8 cellular contexts compared by ENCODE assay signal in the genomic region with DNA sequence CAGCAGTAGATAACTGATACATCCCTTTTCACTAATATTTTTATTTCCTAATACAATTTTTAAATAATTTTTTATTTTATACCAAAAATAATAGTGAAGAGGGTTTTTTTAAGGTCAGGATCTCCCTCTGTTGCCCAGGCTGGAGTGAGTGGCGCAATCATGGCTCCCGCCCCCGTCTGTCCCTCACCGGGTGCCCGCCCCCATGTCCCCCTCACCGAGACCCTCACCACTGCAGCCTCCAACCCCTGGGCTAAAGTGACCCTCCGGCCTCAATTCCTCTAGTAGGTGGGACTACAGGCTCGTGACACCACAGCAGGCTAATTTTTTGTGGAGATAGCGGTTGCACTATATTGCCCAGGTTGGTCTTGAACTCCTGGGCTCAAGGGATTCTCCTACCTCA. TPM values are rescaled to one million over a fixed set of nuclear protein-coding genes. Genes with fewer than 3 reads are reported as not detected.
A peak's percentile ranks its signal among the peaks of the same experiment; 100 is the strongest.
DNase-seq lines count a peak whose midpoint lies in the region; ATAC-seq, FAIRE-seq and TF ChIP-seq lines count a peak whose summit lies in the region.

No MANE protein-coding gene starts in this region.

- no peak for DNase-seq in activated T-cell treated with anti-CD3 and anti-CD28 coated beads, Interleukin-2, amount 50 U/mL, for 4 hours
- no peak for DNase-seq in activated T-cell treated with anti-CD3 and anti-CD28 coated beads for 4 hours
- DNase-seq in MCF 10A (ENCODE audit: unreplicated experiment), result no peak
- DNase-seq in mesenchymal stem cell, result no peak
- DNase-seq in tibial nerve (ENCODE audit: low spot score in 2 of 2), result no peak
- no peak for DNase-seq in urothelium cell line (ENCODE audit: low spot score)
- DNase-seq in anterior cingulate cortex (lab: John Stamatoyannopoulos, UW), result no peak
- DNase-seq in dedifferentiated amniotic fluid mesenchymal stem cell (ENCODE audit: extremely low spot score), result no peak

- H2AFZ ChIP-seq in mesenchymal stem cell (ENCODE audit: low read depth, low read length), result peak overlapping the region; percentile 8

- peak overlapping the region; percentile 100 for H3K27ac ChIP-seq in mesenchymal stem cell (ENCODE audit: low read length, poor library complexity, severe bottlenecking)
- peak overlapping the region; percentile 92 to 99 (median 96) for H3K27ac ChIP-seq in tibial nerve

- peak overlapping the region; percentile 62 for H4K91ac ChIP-seq in mesenchymal stem cell (ENCODE audit: low read length)

- peak overlapping the region; percentile 31 for H2BK15ac ChIP-seq in mesenchymal stem cell (ENCODE audit: low read depth, poor library complexity, severe bottlenecking)

- H3K4me3 ChIP-seq in mesenchymal stem cell (ENCODE audit: insufficient read depth in 1 of 2, low read depth in 1 of 2, low read length in 2 of 2) (peak overlapping the region in 1 of 2 experiments; percentile 86), tibial nerve (peak overlapping the region; percentile 52 to 67 (median 60))

- POLR2A ChIA-PET in MCF 10A (lab: Yijun Ruan, JAX), result no interaction called here

- H3K4me1 Mint-ChIP-seq in activated T-cell treated with anti-CD3 and anti-CD28 coated beads, Interleukin-2, amount 50 U/mL, for 4 hours (ENCODE audit: low read depth), result peaks cover 19% of the 10 kb centered on the region
- peaks cover 16% of the 10 kb centered on the region for H3K4me1 Mint-ChIP-seq in MCF 10A (ENCODE audit: insufficient read depth, unreplicated experiment)

- H3K4me2 ChIP-seq in mesenchymal stem cell (ENCODE audit: low read length, poor library complexity, severe bottlenecking), result no peak overlapping the region

- CTCF ChIA-PET in MCF 10A (lab: Yijun Ruan, JAX), result interaction anchor here (0.7 kb wide), 2 partner anchors 200 to 1169 kb away, joined by 3 to 4 read pairs; no protein-coding TSS in a partner anchor

- H2BK120ac ChIP-seq in mesenchymal stem cell (ENCODE audit: low read depth, low read length), result no peak overlapping the region

- no peaks in the 10 kb centered on the region for H3K27me3 ChIP-seq in mesenchymal stem cell (ENCODE audit: control insufficient read depth in 1 of 2, insufficient read depth in 1 of 2, low read length in 2 of 2)
- H3K27me3 ChIP-seq in tibial nerve, result no peaks in the 10 kb centered on the region

- no peak for ATAC-seq in activated T-cell treated with anti-CD3 and anti-CD28 coated beads, Interleukin-2, amount 50 U/mL, for 4 hours

- TF ChIP-seq CTCF in MCF 10A (IDR thresholded peaks at IDR 0.05; ENCODE audit: unreplicated experiment), result no peak
- no peak for TF ChIP-seq CTCF in tibial nerve (IDR thresholded peaks at IDR 0.05)

- no TSS peak for BruUV-seq in MCF 10A (replicated peaks; lab: Mats Ljungman, UMichigan)

- no peaks in the 10 kb centered on the region for H3K27me3 Mint-ChIP-seq in activated T-cell treated with anti-CD3 and anti-CD28 coated beads, Interleukin-2, amount 50 U/mL, for 4 hours (ENCODE audit: low read depth)
- H3K27me3 Mint-ChIP-seq in MCF 10A (ENCODE audit: insufficient read depth, unreplicated experiment), result no peaks in the 10 kb centered on the region

- TF ChIP-seq EP300 in tibial nerve (IDR thresholded peaks at IDR 0.05), result no peak

- H3K4me1 ChIP-seq in mesenchymal stem cell (ENCODE audit: control insufficient read depth, insufficient read depth, low read depth, low read length), result peaks cover 18% of the 10 kb centered on the region
- H3K4me1 ChIP-seq in tibial nerve, result peaks cover 0 to 29% (median 6%) of the 10 kb centered on the region in 4 donors

- 66% methylated on average over 9 of the region's 9 CpGs for WGBS in mesenchymal stem cell
- 39 to 43% methylated on average over 9 of the region's 9 CpGs for WGBS in tibial nerve, 2 donors

- H3K36me3 ChIP-seq in mesenchymal stem cell (ENCODE audit: control insufficient read depth in 1 of 2, insufficient read depth in 2 of 2, low read depth in 1 of 2, low read length in 2 of 2) (peaks cover 0 to 4% of the 10 kb centered on the region in 2 experiments), tibial nerve (peaks cover 0 to 6% (median 0%) of the 10 kb centered on the region in 3 donors)

- H2BK12ac ChIP-seq in mesenchymal stem cell (ENCODE audit: low read length in 2 of 2), result peak overlapping the region; percentile 2 to 54

- H3K36me3 Mint-ChIP-seq in activated T-cell treated with anti-CD3 and anti-CD28 coated beads, Interleukin-2, amount 50 U/mL, for 4 hours (ENCODE audit: insufficient read depth), result no peaks in the 10 kb centered on the region
- peaks cover 7% of the 10 kb centered on the region for H3K36me3 Mint-ChIP-seq in MCF 10A (ENCODE audit: insufficient read depth, unreplicated experiment)

- peaks cover 9% of the 10 kb centered on the region for H3K79me1 ChIP-seq in mesenchymal stem cell (replicated peaks; ENCODE audit: low read length, poor library complexity, severe bottlenecking)

- H3K27ac Mint-ChIP-seq in MCF 10A (ENCODE audit: low read depth, unreplicated experiment), result peak overlapping the region; percentile 71

- no peak overlapping the region for H3K14ac ChIP-seq in mesenchymal stem cell (ENCODE audit: low read length in 2 of 2)

- TF ChIP-seq POLR2A in tibial nerve (IDR thresholded peaks at IDR 0.05), result no peak

- peak overlapping the region; percentile 6 to 64 for H3K18ac ChIP-seq in mesenchymal stem cell (ENCODE audit: low read depth in 1 of 2, low read length in 2 of 2)

- no peaks in the 10 kb centered on the region for H3K9me3 Mint-ChIP-seq in activated T-cell treated with anti-CD3 and anti-CD28 coated beads, Interleukin-2, amount 50 U/mL, for 4 hours
- H3K9me3 Mint-ChIP-seq in MCF 10A (ENCODE audit: unreplicated experiment), result no peaks in the 10 kb centered on the region

- peak overlapping the region; percentile 68 for H4K8ac ChIP-seq in mesenchymal stem cell (ENCODE audit: low read length)

- no peak overlapping the region for H3K23ac ChIP-seq in mesenchymal stem cell (ENCODE audit: low read length in 2 of 2)

- H3K4me3 Mint-ChIP-seq in activated T-cell treated with anti-CD3 and anti-CD28 coated beads, Interleukin-2, amount 50 U/mL, for 4 hours, result peak overlapping the region; percentile 88
- H3K4me3 Mint-ChIP-seq in MCF 10A (ENCODE audit: unreplicated experiment), result peak overlapping the region; percentile 93

- H2BK5ac ChIP-seq in mesenchymal stem cell (ENCODE audit: low read depth, low read length, poor library complexity, severe bottlenecking), result no peak overlapping the region

- H3K9ac ChIP-seq in mesenchymal stem cell (ENCODE audit: low read length), result peak overlapping the region; percentile 91

- no peak overlapping the region for H3K4ac ChIP-seq in mesenchymal stem cell (ENCODE audit: low read depth in 1 of 2, low read length in 2 of 2)

- intact Hi-C loops in MCF 10A (cut with micrococcal nuclease), result no loop called here

- FAIRE-seq in urothelium cell line (lab: Jason Lieb, UNC), result no peak

- peak overlapping the region; percentile 61 for H2AK5ac ChIP-seq in mesenchymal stem cell (ENCODE audit: low read length, severe bottlenecking)

- no peaks in the 10 kb centered on the region for H3K9me3 ChIP-seq in mesenchymal stem cell (ENCODE audit: control insufficient read depth, low read length)
- H3K9me3 ChIP-seq in tibial nerve, result no peaks in the 10 kb centered on the region

RNA-seq across cellular contexts. Expression of a gene that starts 17.8 kb away (rescaled TPM):
- total RNA-seq in activated T-cell treated with anti-CD3 and anti-CD28 coated beads, Interleukin-2, amount 50 U/mL, for 4 hours, result 1 to 10 TPM; 2.6 to 3.1 (median 2.7) TPM
- total RNA-seq in MCF 10A (2022), result 3.2 and 3.3 TPM in 2 replicates
- polyA plus RNA-seq in mesenchymal stem cell (2013, experiment 1 of 2), result 9.8 TPM
- 11.5 TPM for polyA plus RNA-seq in mesenchymal stem cell (2013, experiment 2 of 2)
- total RNA-seq in tibial nerve, result 10 to 100 TPM; 20.8 to 36.9 (median 26.8) TPM

RNA-seq across cellular contexts. Expression of a gene that starts 32.5 kb away (rescaled TPM):
- total RNA-seq in activated T-cell treated with anti-CD3 and anti-CD28 coated beads, Interleukin-2, amount 50 U/mL, for 4 hours, result 10 to 100 TPM; 20.8 to 22.7 (median 22.3) TPM
- total RNA-seq in MCF 10A (2022) (27.4 and 30.8 TPM in 2 replicates), tibial nerve (10 to 100 TPM; 26.2 to 42.7 (median 36.6) TPM)
- 35.6 TPM for polyA plus RNA-seq in mesenchymal stem cell (2013, experiment 1 of 2)
- polyA plus RNA-seq in mesenchymal stem cell (2013, experiment 2 of 2), result 34.6 TPM

RNA-seq across cellular contexts. Expression of a gene that starts 41.4 kb away (rescaled TPM):
- total RNA-seq in activated T-cell treated with anti-CD3 and anti-CD28 coated beads, Interleukin-2, amount 50 U/mL, for 4 hours, result 100 to 1,000 TPM; 323 to 345 (median 343) TPM
- total RNA-seq in MCF 10A (2022), result 302 and 374 TPM in 2 replicates
- polyA plus RNA-seq in mesenchymal stem cell (2013, experiment 1 of 2), result 316 TPM
- polyA plus RNA-seq in mesenchymal stem cell (2013, experiment 2 of 2), result 336 TPM
- 100 to 1,000 TPM; 349 to 599 (median 515) TPM for total RNA-seq in tibial nerve

RNA-seq across cellular contexts. Expression of a gene that starts 48.8 kb away (rescaled TPM):
- 10 to 100 TPM; 95.8 to 99.4 (median 97.9) TPM for total RNA-seq in activated T-cell treated with anti-CD3 and anti-CD28 coated beads, Interleukin-2, amount 50 U/mL, for 4 hours
- 54.6 and 61.4 TPM in 2 replicates for total RNA-seq in MCF 10A (2022)
- polyA plus RNA-seq in mesenchymal stem cell (2013, experiment 1 of 2), result 62.7 TPM
- polyA plus RNA-seq in mesenchymal stem cell (2013, experiment 2 of 2), result 58.8 TPM
- total RNA-seq in tibial nerve, result 100 to 1,000 TPM in 2 of 4 donors, 10 to 100 TPM in 2; 90.6 to 124 (median 103) TPM
